Comparison of ENCODE assay signal across 1 cellular context in genomic region chr2:111972955-111973565, GRCh38.
TF ChIP-seq lines count a peak whose summit lies in the region.

No MANE protein-coding gene starts in this region.

TF ChIP-seq in WTC11, 78 proteins besides CTCF, POLR2A, EP300 and RAD21 (continued from another document):
- TF ChIP-seq ATF6 (CRISPR knock-in tag; IDR thresholded peaks at IDR 0.05) (no peak), ELF4 (CRISPR knock-in tag; IDR thresholded peaks at IDR 0.05; ENCODE audit: low read depth) (no peak), NFE2L1 (CRISPR knock-in tag; IDR thresholded peaks at IDR 0.05) (no peak), ZNF263 (CRISPR knock-in tag; IDR thresholded peaks at IDR 0.05; ENCODE audit: low read depth) (no peak), ZNF425 (CRISPR knock-in tag; conservative IDR thresholded peaks at IDR 0.05) (no peak), NFYB (CRISPR knock-in tag; conservative IDR thresholded peaks at IDR 0.05; ENCODE audit: low read depth) (no peak), ZNF396 (CRISPR knock-in tag; IDR thresholded peaks at IDR 0.05; ENCODE audit: borderline replicate concordance) (no peak), TCF7 (CRISPR knock-in tag; IDR thresholded peaks at IDR 0.05; ENCODE audit: low read depth) (no peak)
